1 cellular context compared by ENCODE assay signal in the genomic region with DNA sequence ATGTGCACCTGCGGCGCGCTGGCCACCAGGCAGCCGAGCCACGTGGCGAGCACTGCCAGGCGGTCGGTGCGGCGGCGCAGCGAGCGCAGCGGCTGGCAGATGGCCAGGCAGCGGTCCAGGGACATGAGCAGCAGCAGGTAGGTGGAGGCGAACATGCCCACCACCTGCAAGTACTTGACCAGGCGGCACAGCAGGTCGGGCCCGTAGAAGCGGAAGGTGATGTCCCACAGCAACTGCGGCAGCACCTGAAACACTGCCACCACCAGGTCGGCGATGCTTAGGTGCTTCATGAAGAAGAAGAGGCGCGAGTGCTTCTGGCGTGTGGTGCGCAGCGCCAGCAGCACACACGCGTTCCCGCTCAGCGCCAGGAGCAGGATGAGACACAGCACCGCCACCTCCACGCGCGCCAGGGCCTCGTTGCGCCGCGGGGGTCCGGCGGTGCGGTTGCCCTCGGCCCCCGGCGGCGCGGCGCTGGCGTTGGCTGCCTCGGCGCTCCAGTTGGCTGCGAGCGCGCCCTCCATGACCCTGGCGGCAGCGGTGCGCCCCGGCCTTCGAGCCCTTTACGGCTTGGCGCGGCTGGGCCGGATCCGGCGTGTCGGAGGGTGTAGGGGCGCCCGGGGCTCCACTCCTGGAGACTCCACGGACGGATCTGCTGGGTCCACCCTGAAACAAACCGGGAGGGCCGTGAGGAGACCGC.
TF ChIP-seq lines count a peak whose summit lies in the region.

No MANE protein-coding gene starts in this region.

TF ChIP-seq in endothelial cell of umbilical vein, 7 proteins besides CTCF, POLR2A, EP300 and RAD21:
- TF ChIP-seq FOS (IDR thresholded peaks at IDR 0.05; ENCODE audit: borderline replicate concordance, insufficient read depth, low read length) (no peak), EZH2 (IDR thresholded peaks at IDR 0.05; ENCODE audit: borderline replicate concordance, low read depth, low read length, severe bottlenecking) (peak; percentile 80)
